Comparison of ENCODE assay signal across 25 cellular contexts in genomic region chr15:92571824-92572223, GRCh38.
"Had no signal": no experiment of that assay in that cellular context is flagged by ENCODE, and none has a peak within 500 bp of the region (broad histone marks: within the 10 kb centered on the region; RNA-seq: fewer than 3 reads in every experiment).

No MANE protein-coding gene starts in this region.

- H3K4me1 ChIP-seq: lower lobe of right lung, right atrium auricular region, right lobe of liver, stomach, testis, thyroid gland, transverse colon, upper lobe of left lung, vagina had no signal

- H3K27me3 ChIP-seq: hepatocyte, ovary, right atrium auricular region, right lobe of liver, stomach, testis, thyroid gland, transverse colon, upper lobe of left lung, vagina had no signal

- DNase-seq: islet precursor cell; lower lobe of right lung; mammary epithelial cell; mesendoderm; naive thymus-derived CD4-positive, alpha-beta T cell; ovary; right lobe of liver; stimulated activated CD4-positive, alpha-beta T cell treated with anti-CD3 and anti-CD28 coated beads, Interleukin-12 subunit alpha, Interleukin-12 subunit beta, amount 100 ng/mL, for 4 hours; stimulated activated CD4-positive, alpha-beta T cell treated with anti-CD3 and anti-CD28 coated beads, Interleukin-15, amount 100 ng/mL, for 24 hours; stimulated activated CD4-positive, alpha-beta T cell treated with anti-CD3 and anti-CD28 coated beads, Interleukin-2, amount 100 ng/mL, for 24 hours; stimulated activated CD4-positive, alpha-beta T cell treated with anti-CD3 and anti-CD28 coated beads, Interleukin-4, amount 100 ng/mL, for 1 hour; stimulated activated naive B cell treated with anti-CD40 and anti-IgM and Interleukin-4, amounts not matched to agents 10 μg/mL and 1 μg/mL and 100 μg/mL, for 72 hours; stimulated activated naive CD8-positive, alpha-beta T cell treated with anti-CD3 and anti-CD28 coated beads, Interleukin-15, Interleukin-2, amounts not matched to agents 100 U/mL and 50 U/mL, for 24 hours; stomach; testis; thyroid gland; transverse colon; upper lobe of left lung had no signal

- H3K4me3 Mint-ChIP-seq: mesothelial cell of epicardium; naive thymus-derived CD4-positive, alpha-beta T cell; natural killer cell treated with Interleukin-12 subunit alpha and Interleukin-12 subunit beta and Interleukin-15 and Interleukin-18, amount 100 ng/mL, for 72 hours; stimulated activated naive B cell treated with anti-CD40 and anti-IgM and Interleukin-4, amounts not matched to agents 10 μg/mL and 1 μg/mL and 100 μg/mL, for 72 hours had no signal

- H3K9me3 ChIP-seq: lower lobe of right lung, ovary, right atrium auricular region, right lobe of liver, stomach, testis, thyroid gland, transverse colon, upper lobe of left lung, vagina had no signal

- ATAC-seq: lower lobe of right lung; naive thymus-derived CD4-positive, alpha-beta T cell; natural killer cell treated with Interleukin-12 subunit alpha and Interleukin-12 subunit beta and Interleukin-15 and Interleukin-18, amount 100 ng/mL, for 72 hours; right lobe of liver; stimulated activated naive B cell treated with anti-CD40 and anti-IgM and Interleukin-4, amounts not matched to agents 10 μg/mL and 1 μg/mL and 100 μg/mL, for 72 hours; stimulated activated naive CD8-positive, alpha-beta T cell treated with anti-CD3 and anti-CD28 coated beads, Interleukin-15, Interleukin-2, amounts not matched to agents 100 U/mL and 50 U/mL, for 24 hours had no signal

- H3K27ac ChIP-seq: hepatocyte, lower lobe of right lung, ovary, right atrium auricular region, right lobe of liver, skin epidermis, stomach, testis, thyroid gland, transverse colon, upper lobe of left lung, vagina had no signal

- H3K36me3 Mint-ChIP-seq: mesothelial cell of epicardium; naive thymus-derived CD4-positive, alpha-beta T cell; natural killer cell treated with Interleukin-12 subunit alpha and Interleukin-12 subunit beta and Interleukin-15 and Interleukin-18, amount 100 ng/mL, for 72 hours; stimulated activated naive B cell treated with anti-CD40 and anti-IgM and Interleukin-4, amounts not matched to agents 10 μg/mL and 1 μg/mL and 100 μg/mL, for 72 hours had no signal

- H3K4me3 ChIP-seq: hepatocyte, lower lobe of right lung, ovary, right atrium auricular region, right lobe of liver, skin epidermis, stomach, testis, thyroid gland, transverse colon, upper lobe of left lung, vagina had no signal

- H3K9me3 Mint-ChIP-seq: natural killer cell treated with Interleukin-12 subunit alpha and Interleukin-12 subunit beta and Interleukin-15 and Interleukin-18, amount 100 ng/mL, for 72 hours; stimulated activated naive B cell treated with anti-CD40 and anti-IgM and Interleukin-4, amounts not matched to agents 10 μg/mL and 1 μg/mL and 100 μg/mL, for 72 hours had no signal

- H3K4me1 Mint-ChIP-seq: mesothelial cell of epicardium; naive thymus-derived CD4-positive, alpha-beta T cell; stimulated activated naive B cell treated with anti-CD40 and anti-IgM and Interleukin-4, amounts not matched to agents 10 μg/mL and 1 μg/mL and 100 μg/mL, for 72 hours had no signal

- H3K36me3 ChIP-seq: lower lobe of right lung, ovary, right atrium auricular region, right lobe of liver, stomach, thyroid gland, transverse colon, upper lobe of left lung, vagina had no signal

- H3K27ac Mint-ChIP-seq: mesothelial cell of epicardium; naive thymus-derived CD4-positive, alpha-beta T cell; natural killer cell treated with Interleukin-12 subunit alpha and Interleukin-12 subunit beta and Interleukin-15 and Interleukin-18, amount 100 ng/mL, for 72 hours; progenitor cell of endocrine pancreas; stimulated activated naive B cell treated with anti-CD40 and anti-IgM and Interleukin-4, amounts not matched to agents 10 μg/mL and 1 μg/mL and 100 μg/mL, for 72 hours had no signal
